31 cellular contexts compared by ENCODE assay signal in genomic region chr2:38943784-38944183, GRCh38. TPM values are rescaled to one million over a fixed set of nuclear protein-coding genes. Genes with fewer than 3 reads are reported as not detected.
"Had no signal": no experiment of that assay in that cellular context is flagged by ENCODE, and none has a peak within 500 bp of the region (broad histone marks: within the 10 kb centered on the region; RNA-seq: fewer than 3 reads in every experiment).

No MANE protein-coding gene starts in this region.

- H3K4me1 Mint-ChIP-seq: immature natural killer cell; naive B cell; stimulated activated memory B cell treated with anti-CD40 and anti-IgM and Interleukin-4, amounts not matched to agents 10 μg/mL and 1 μg/mL and 100 μg/mL, for 72 hours had no signal

- H3K9me3 Mint-ChIP-seq: dendritic cell treated with granulocyte-macrophage colony-stimulating factor and Interleukin-4, amounts not matched to agents 40 ng/mL and 50 ng/mL, for 4 days; endodermal cell; immature natural killer cell; naive B cell; natural killer cell treated with Interleukin-12 subunit alpha and Interleukin-12 subunit beta and Interleukin-15 and Interleukin-18, amount 100 ng/mL, for 72 hours; neural crest cell; stimulated activated memory B cell treated with anti-CD40 and anti-IgM and Interleukin-4, amounts not matched to agents 10 μg/mL and 1 μg/mL and 100 μg/mL, for 72 hours had no signal

- DNase-seq: colonic mucosa; effector CD8-positive, alpha-beta T cell; endodermal cell; gastrocnemius medialis; head of caudate nucleus; immature natural killer cell; islet precursor cell; kidney glomerular epithelial cell; left colon; left ventricle myocardium inferior; lower lobe of right lung; mucosa of descending colon; naive B cell; nucleus accumbens; sigmoid colon; stimulated activated CD4-positive, alpha-beta T cell treated with anti-CD3 and anti-CD28 coated beads, Interleukin-4, amount 100 ng/mL, for 4 hours; stimulated activated naive CD8-positive, alpha-beta T cell treated with anti-CD3 and anti-CD28 coated beads, Interleukin-15, Interleukin-2, amounts not matched to agents 100 U/mL and 50 U/mL, for 24 hours; substantia nigra; testis; tibial artery; upper lobe of left lung; uterus had no signal

- ATAC-seq: esophagus mucosa; gastrocnemius medialis; left colon; lower lobe of right lung; mucosa of descending colon; natural killer cell treated with Interleukin-12 subunit alpha and Interleukin-12 subunit beta and Interleukin-15 and Interleukin-18, amount 100 ng/mL, for 72 hours; stimulated activated memory B cell treated with anti-CD40 and anti-IgM and Interleukin-4, amounts not matched to agents 10 μg/mL and 1 μg/mL and 100 μg/mL, for 72 hours; stimulated activated naive CD8-positive, alpha-beta T cell treated with anti-CD3 and anti-CD28 coated beads, Interleukin-15, Interleukin-2, amounts not matched to agents 100 U/mL and 50 U/mL, for 24 hours had no signal

- H3K9me3 ChIP-seq: colonic mucosa, gastrocnemius medialis, left ventricle myocardium inferior, lower lobe of right lung, mucosa of descending colon, prostate gland, right atrium auricular region, sigmoid colon, testis, tibial artery, upper lobe of left lung, uterus had no signal

- H3K4me3 Mint-ChIP-seq: dendritic cell treated with granulocyte-macrophage colony-stimulating factor and Interleukin-4, amounts not matched to agents 40 ng/mL and 50 ng/mL, for 4 days; endodermal cell; immature natural killer cell; mesothelial cell of epicardium; naive B cell; natural killer cell treated with Interleukin-12 subunit alpha and Interleukin-12 subunit beta and Interleukin-15 and Interleukin-18, amount 100 ng/mL, for 72 hours; neural crest cell; stimulated activated memory B cell treated with anti-CD40 and anti-IgM and Interleukin-4, amounts not matched to agents 10 μg/mL and 1 μg/mL and 100 μg/mL, for 72 hours had no signal

- H3K36me3 Mint-ChIP-seq: immature natural killer cell; mesothelial cell of epicardium; naive B cell; natural killer cell treated with Interleukin-12 subunit alpha and Interleukin-12 subunit beta and Interleukin-15 and Interleukin-18, amount 100 ng/mL, for 72 hours; stimulated activated memory B cell treated with anti-CD40 and anti-IgM and Interleukin-4, amounts not matched to agents 10 μg/mL and 1 μg/mL and 100 μg/mL, for 72 hours had no signal

- H3K27ac Mint-ChIP-seq: dendritic cell treated with granulocyte-macrophage colony-stimulating factor and Interleukin-4, amounts not matched to agents 40 ng/mL and 50 ng/mL, for 4 days; endodermal cell; immature natural killer cell; mesothelial cell of epicardium; natural killer cell treated with Interleukin-12 subunit alpha and Interleukin-12 subunit beta and Interleukin-15 and Interleukin-18, amount 100 ng/mL, for 72 hours; stimulated activated memory B cell treated with anti-CD40 and anti-IgM and Interleukin-4, amounts not matched to agents 10 μg/mL and 1 μg/mL and 100 μg/mL, for 72 hours had no signal

- H3K4me1 ChIP-seq: colonic mucosa, gastrocnemius medialis, left ventricle myocardium inferior, lower lobe of right lung, prostate gland, right atrium auricular region, sigmoid colon, upper lobe of left lung, uterus had no signal

- H3K36me3 ChIP-seq: colonic mucosa, gastrocnemius medialis, left ventricle myocardium inferior, lower lobe of right lung, prostate gland, right atrium auricular region, sigmoid colon, tibial artery, upper lobe of left lung, uterus had no signal

- H3K27me3 ChIP-seq: colonic mucosa, gastrocnemius medialis, right atrium auricular region, sigmoid colon, testis, tibial artery, upper lobe of left lung, uterus had no signal

- H3K4me3 ChIP-seq: colonic mucosa, gastrocnemius medialis, left ventricle myocardium inferior, lower lobe of right lung, mucosa of descending colon, prostate gland, right atrium auricular region, sigmoid colon, testis, tibial artery, upper lobe of left lung, uterus had no signal

- H3K27ac ChIP-seq: colonic mucosa, epithelial cell of prostate, gastrocnemius medialis, left ventricle myocardium inferior, lower lobe of right lung, prostate gland, right atrium auricular region, sigmoid colon, testis, tibial artery, upper lobe of left lung, uterus had no signal

RNA-seq across cellular contexts. Expression of gene ARHGEF33, which starts 54.1 kb away (rescaled TPM):
- total RNA-seq: esophagus mucosa had no signal
- polyA plus RNA-seq: immature natural killer cell had no signal
